23 cellular contexts compared by ENCODE assay signal in the genomic region with DNA sequence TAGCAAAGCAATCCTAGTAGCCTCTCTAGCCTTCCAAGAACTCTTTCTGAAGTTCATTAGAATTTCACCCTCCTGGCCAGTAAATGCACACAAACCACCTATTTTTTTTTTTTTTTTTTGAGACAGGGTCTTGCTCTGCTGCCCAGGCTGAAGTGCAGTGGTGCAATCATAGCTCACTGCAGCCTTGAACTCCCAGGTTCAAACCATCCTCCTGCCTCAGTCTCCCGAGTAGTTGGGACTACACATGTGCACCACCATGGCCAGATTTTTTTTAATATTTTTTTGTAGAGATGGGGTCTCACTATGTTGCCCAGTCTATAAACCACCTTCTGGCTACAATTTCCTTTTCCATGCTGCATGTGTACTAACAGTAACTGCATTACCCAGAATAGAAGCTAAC.
A peak's percentile ranks its signal among the peaks of the same experiment; 100 is the strongest.
DNase-seq lines count a peak whose midpoint lies in the region; ATAC-seq and TF ChIP-seq lines count a peak whose summit lies in the region.
"Had no signal": no experiment of that assay in that cellular context is flagged by ENCODE, and none has a peak within 500 bp of the region (broad histone marks: within the 10 kb centered on the region; RNA-seq: fewer than 3 reads in every experiment).

No MANE protein-coding gene starts in this region.

- H3K4me1 Mint-ChIP-seq in WTC11: no peaks in the 10 kb centered on the region
- H3K4me1 Mint-ChIP-seq in neural crest cell: no peaks in the 10 kb centered on the region
- H3K4me1 Mint-ChIP-seq: CD14-positive monocyte; CD4-positive, alpha-beta memory T cell; CD4-positive, CD25-positive, alpha-beta regulatory T cell; CD8-positive, alpha-beta memory T cell had no signal

- POLR2A ChIA-PET in HEK293 (lab: Yijun Ruan, JAX) (no interaction called here), WTC11 (lab: Charles Lee) (no interaction called here)

- no peaks in the 10 kb centered on the region for H3K4me1 ChIP-seq in HEK293 (ENCODE audit: control insufficient read depth, insufficient read depth, low read length)
- H3K4me1 ChIP-seq: BE2C, BLaER1 had no signal

- H3K9me3 Mint-ChIP-seq in WTC11: 0 out of 2 replicates have a peak, but pooled peaks cover 3% of the 10 kb centered on the region
- peaks cover 4% of the 10 kb centered on the region for H3K9me3 Mint-ChIP-seq in neural crest cell
- H3K9me3 Mint-ChIP-seq: CD14-positive monocyte; CD4-positive, alpha-beta memory T cell; CD4-positive, CD25-positive, alpha-beta regulatory T cell; CD8-positive, alpha-beta memory T cell had no signal

- no peak for ATAC-seq in WTC11
- ATAC-seq: GM12878 had no signal

- TF ChIP-seq CTCF in HEK293 (tag by site-specific recombination; IDR thresholded peaks at IDR 0.05) (no peak), WTC11 (IDR thresholded peaks at IDR 0.05) (no peak), neural crest cell (conservative IDR thresholded peaks at IDR 0.05) (no peak)

- DNase-seq in WTC11 (ENCODE audit: low spot score): no peak
- DNase-seq in neural crest cell (ENCODE audit: low read depth, low spot score): no peak
- no peak for DNase-seq in stimulated activated CD4-positive, alpha-beta T cell treated with anti-CD3 and anti-CD28 coated beads, Interleukin-4, amount 100 ng/mL, for 1 hour
- DNase-seq in retina: no peak
- DNase-seq: 8988T; ACHN; BE2C; C1 segment of cervical spinal cord; CD4-positive, alpha-beta memory T cell; CD4-positive, CD25-positive, alpha-beta regulatory T cell; CD8-positive, alpha-beta memory T cell; COR-L47; DMS 273 treated with DMSO at 0.1 percent for 48 hours; DMS153; DMS53; DMS79; DND-41; EL; GDM1 had no signal

- H3K27ac ChIP-seq in HEK293 (ENCODE audit: extremely low read depth, low read depth, low read length): no peak overlapping the region
- H3K27ac ChIP-seq: BLaER1 had no signal

- H3K27ac Mint-ChIP-seq in WTC11: no peak overlapping the region
- H3K27ac Mint-ChIP-seq in neural crest cell (ENCODE audit: unreplicated experiment): peak overlapping the region; percentile 17
- H3K27ac Mint-ChIP-seq: CD4-positive, alpha-beta memory T cell; CD4-positive, CD25-positive, alpha-beta regulatory T cell; CD8-positive, alpha-beta memory T cell had no signal

- H3K9me3 ChIP-seq in HEK293 (ENCODE audit: control insufficient read depth, insufficient read depth, low read depth, low read length): no peaks in the 10 kb centered on the region
- H3K9me3 ChIP-seq: BE2C, BLaER1 had no signal

- CTCF ChIA-PET in HEK293 (lab: Yijun Ruan, JAX): interaction anchor here (0.7 kb wide), 1 partner anchor 66 kb away, joined by 4 read pairs; no protein-coding TSS in a partner anchor
- CTCF ChIA-PET in WTC11 (lab: Charles Lee): interaction anchor here (0.6 to 1.5 kb wide), 2 partner anchors 21 to 516 kb away, joined by 3 to 4 read pairs; no protein-coding TSS in a partner anchor

- H3K36me3 Mint-ChIP-seq in WTC11 (no peaks in the 10 kb centered on the region), neural crest cell (ENCODE audit: low read depth) (no peaks in the 10 kb centered on the region)
- H3K36me3 Mint-ChIP-seq: CD14-positive monocyte; CD4-positive, alpha-beta memory T cell; CD4-positive, CD25-positive, alpha-beta regulatory T cell had no signal

- no peak overlapping the region for H3K4me3 Mint-ChIP-seq in WTC11
- no peak overlapping the region for H3K4me3 Mint-ChIP-seq in neural crest cell
- H3K4me3 Mint-ChIP-seq: CD14-positive monocyte; CD4-positive, alpha-beta memory T cell; CD4-positive, CD25-positive, alpha-beta regulatory T cell; CD8-positive, alpha-beta memory T cell had no signal

- H3K27me3 Mint-ChIP-seq in WTC11 (ENCODE audit: low read depth): no peaks in the 10 kb centered on the region
- H3K27me3 Mint-ChIP-seq in neural crest cell (ENCODE audit: low read depth): peaks cover 29% of the 10 kb centered on the region

- H3K4me3 ChIP-seq in HEK293 (ENCODE audit: low read depth, low read length): no peak overlapping the region
- H3K4me3 ChIP-seq: BLaER1, GM12878 had no signal

- H3K36me3 ChIP-seq in HEK293 (ENCODE audit: control insufficient read depth in 2 of 2, insufficient read depth in 1 of 2, low read length in 2 of 2): no peaks in the 10 kb centered on the region
- H3K36me3 ChIP-seq: BE2C, BLaER1 had no signal

TF ChIP-seq in HEK293, 187 proteins besides CTCF, POLR2A, EP300 and RAD21 (continues in another document):
- TF ChIP-seq, protein P1, sequence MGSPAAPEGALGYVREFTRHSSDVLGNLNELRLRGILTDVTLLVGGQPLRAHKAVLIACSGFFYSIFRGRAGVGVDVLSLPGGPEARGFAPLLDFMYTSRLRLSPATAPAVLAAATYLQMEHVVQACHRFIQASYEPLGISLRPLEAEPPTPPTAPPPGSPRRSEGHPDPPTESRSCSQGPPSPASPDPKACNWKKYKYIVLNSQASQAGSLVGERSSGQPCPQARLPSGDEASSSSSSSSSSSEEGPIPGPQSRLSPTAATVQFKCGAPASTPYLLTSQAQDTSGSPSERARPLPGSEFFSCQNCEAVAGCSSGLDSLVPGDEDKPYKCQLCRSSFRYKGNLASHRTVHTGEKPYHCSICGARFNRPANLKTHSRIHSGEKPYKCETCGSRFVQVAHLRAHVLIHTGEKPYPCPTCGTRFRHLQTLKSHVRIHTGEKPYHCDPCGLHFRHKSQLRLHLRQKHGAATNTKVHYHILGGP (tag by site-specific recombination; IDR thresholded peaks at IDR 0.05): no peak
- TF ChIP-seq GLI2 (tag by site-specific recombination; IDR thresholded peaks at IDR 0.05; ENCODE audit: borderline replicate concordance, low read depth) (no peak), ZNF121 (tag by site-specific recombination; IDR thresholded peaks at IDR 0.05) (peak; percentile 70; the same call in 1 of the 2 replicates), ZNF23 (tag by site-specific recombination; IDR thresholded peaks at IDR 0.05; ENCODE audit: borderline replicate concordance) (no peak)
- TF ChIP-seq, protein P2, sequence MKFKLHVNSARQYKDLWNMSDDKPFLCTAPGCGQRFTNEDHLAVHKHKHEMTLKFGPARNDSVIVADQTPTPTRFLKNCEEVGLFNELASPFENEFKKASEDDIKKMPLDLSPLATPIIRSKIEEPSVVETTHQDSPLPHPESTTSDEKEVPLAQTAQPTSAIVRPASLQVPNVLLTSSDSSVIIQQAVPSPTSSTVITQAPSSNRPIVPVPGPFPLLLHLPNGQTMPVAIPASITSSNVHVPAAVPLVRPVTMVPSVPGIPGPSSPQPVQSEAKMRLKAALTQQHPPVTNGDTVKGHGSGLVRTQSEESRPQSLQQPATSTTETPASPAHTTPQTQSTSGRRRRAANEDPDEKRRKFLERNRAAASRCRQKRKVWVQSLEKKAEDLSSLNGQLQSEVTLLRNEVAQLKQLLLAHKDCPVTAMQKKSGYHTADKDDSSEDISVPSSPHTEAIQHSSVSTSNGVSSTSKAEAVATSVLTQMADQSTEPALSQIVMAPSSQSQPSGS (tag by site-specific recombination; IDR thresholded peaks at IDR 0.05; ENCODE audit: low read depth): no peak
- TF ChIP-seq, protein P3, sequence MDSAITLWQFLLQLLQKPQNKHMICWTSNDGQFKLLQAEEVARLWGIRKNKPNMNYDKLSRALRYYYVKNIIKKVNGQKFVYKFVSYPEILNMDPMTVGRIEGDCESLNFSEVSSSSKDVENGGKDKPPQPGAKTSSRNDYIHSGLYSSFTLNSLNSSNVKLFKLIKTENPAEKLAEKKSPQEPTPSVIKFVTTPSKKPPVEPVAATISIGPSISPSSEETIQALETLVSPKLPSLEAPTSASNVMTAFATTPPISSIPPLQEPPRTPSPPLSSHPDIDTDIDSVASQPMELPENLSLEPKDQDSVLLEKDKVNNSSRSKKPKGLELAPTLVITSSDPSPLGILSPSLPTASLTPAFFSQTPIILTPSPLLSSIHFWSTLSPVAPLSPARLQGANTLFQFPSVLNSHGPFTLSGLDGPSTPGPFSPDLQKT (IDR thresholded peaks at IDR 0.05; ENCODE audit: borderline replicate concordance, low read depth, low read length): no peak

TF ChIP-seq in WTC11, 78 proteins besides CTCF, POLR2A, EP300 and RAD21:
- peak; percentile 63; the same call in 1 of the 2 replicates for TF ChIP-seq ZNF121 (CRISPR knock-in tag; IDR thresholded peaks at IDR 0.05)
- TF ChIP-seq SP1 (CRISPR knock-in tag; conservative IDR thresholded peaks at IDR 0.05): no peak
TF ChIP-seq in WTC11: peak in this region for 1.
